In genomic region chr19:5665781-5666513, GRCh38 we compare ENCODE assay signal across 1 cellular context.
A peak's percentile ranks its signal among the peaks of the same experiment; 100 is the strongest.
TF ChIP-seq lines count a peak whose summit lies in the region.

No MANE protein-coding gene starts in this region.

TF ChIP-seq in K562, 482 proteins besides CTCF, POLR2A, EP300 and RAD21:
- TF ChIP-seq USF1 (CRISPR knock-in tag; IDR thresholded peaks at IDR 0.05) (peak; percentile 30; the same call in 1 of the 2 replicates), BRD4 (IDR thresholded peaks at IDR 0.05) (no peak), MNT (conservative IDR thresholded peaks at IDR 0.05) (peak; percentile 79), EWSR1 (IDR thresholded peaks at IDR 0.05; ENCODE audit: borderline replicate concordance, low read depth, partially characterized antibody) (no peak), MYC (IDR thresholded peaks at IDR 0.05; ENCODE audit: low read depth, low read length) (0 out of 2 replicates have a peak, but pooled peaks have one; percentile 31), MYC (CRISPR knock-in tag; IDR thresholded peaks at IDR 0.05; ENCODE audit: borderline replicate concordance, low read depth) (no peak), KLF16 (IDR thresholded peaks at IDR 0.05) (no peak), CLOCK (CRISPR knock-in tag; IDR thresholded peaks at IDR 0.05; ENCODE audit: borderline replicate concordance) (no peak), FOXK2 (conservative IDR thresholded peaks at IDR 0.05 in 1 of 2, IDR thresholded peaks at IDR 0.05 in 1 of 2; ENCODE audit: low read depth in 2 of 2) (peak in 1 of 2 experiments; percentile 25; a peak in 1 of 4 replicates)
